1 cellular context compared by ENCODE assay signal in genomic region chr5:16229357-16229940, GRCh38.
TF ChIP-seq lines count a peak whose summit lies in the region.

No MANE protein-coding gene starts in this region.

TF ChIP-seq in GM23338, 12 proteins besides CTCF, POLR2A, EP300 and RAD21 (continued from another document):
- TF ChIP-seq ZNF114 (CRISPR knock-in tag; IDR thresholded peaks at IDR 0.05) (no peak), ETS1 (IDR thresholded peaks at IDR 0.05) (no peak)
TF ChIP-seq in GM23338: peak in this region for 0.
